In the genomic region with DNA sequence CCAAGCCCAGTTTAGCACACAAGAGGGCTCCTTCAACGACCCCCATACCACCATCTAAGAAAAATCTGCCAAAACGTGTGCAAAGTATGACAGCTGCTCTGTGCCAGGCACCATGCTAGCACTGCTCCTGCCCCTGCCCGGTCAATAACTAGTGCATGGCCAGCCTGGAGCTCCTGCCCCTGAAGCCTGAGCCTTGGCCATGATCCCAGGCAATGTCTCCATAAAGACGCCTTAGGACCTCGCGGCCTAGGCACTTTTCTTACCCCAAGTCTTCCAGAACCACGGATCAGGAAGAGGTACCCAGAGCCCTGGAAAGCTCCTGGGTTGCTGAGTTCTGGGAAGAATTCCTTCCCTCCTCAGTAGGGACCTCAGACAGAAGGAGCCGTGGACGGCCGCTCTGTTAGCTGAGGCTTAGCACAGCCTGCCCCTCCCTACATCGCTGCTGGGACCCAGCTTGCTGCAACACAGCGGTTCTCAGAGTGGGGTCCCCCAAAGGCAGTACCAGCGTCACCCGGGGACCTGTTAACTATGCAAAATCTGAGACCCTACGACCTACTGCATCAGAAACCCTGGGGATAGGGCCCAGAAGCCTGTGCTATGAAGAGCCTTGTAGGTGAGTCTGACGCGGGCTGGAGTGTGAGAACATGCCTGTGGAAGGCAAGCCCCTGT, we compare ENCODE assay signal across 26 cellular contexts.
DNase-seq lines count a peak whose midpoint lies in the region; TF ChIP-seq lines count a peak whose summit lies in the region.
"Had no signal": no experiment of that assay in that cellular context is flagged by ENCODE, and none has a peak within 500 bp of the region (broad histone marks: within the 10 kb centered on the region; RNA-seq: fewer than 3 reads in every experiment).

No MANE protein-coding gene starts in this region.

- H3K36me3 ChIP-seq in breast epithelium: no peaks in the 10 kb centered on the region
- H3K36me3 ChIP-seq in rectal smooth muscle tissue (ENCODE audit: control insufficient read depth, insufficient read depth, low read length): no peaks in the 10 kb centered on the region
- H3K36me3 ChIP-seq in uterus: no peaks in the 10 kb centered on the region
- H3K36me3 ChIP-seq: BLaER1 had no signal

- no peaks in the 10 kb centered on the region for H3K9me3 ChIP-seq in breast epithelium
- H3K9me3 ChIP-seq in uterus: no peaks in the 10 kb centered on the region
- H3K9me3 ChIP-seq: BLaER1, body of pancreas, testis had no signal

- TF ChIP-seq CTCF in breast epithelium (IDR thresholded peaks at IDR 0.05) (no peak), uterus (IDR thresholded peaks at IDR 0.05) (no peak)

- no peak for TF ChIP-seq POLR2A in breast epithelium (IDR thresholded peaks at IDR 0.05)
- no peak for TF ChIP-seq POLR2A in uterus (IDR thresholded peaks at IDR 0.05)

- intact Hi-C loops in breast epithelium (cut with DNase I; ENCODE audit: low total_unique reads) (no loop called here), uterus (cut with DNase I; ENCODE audit: low total_unique reads) (no loop called here)

- DNase-seq in breast epithelium (ENCODE audit: low spot score in 2 of 2): no peak
- no peak for DNase-seq in uterus
- no peak for DNase-seq in DMS79 (lab: John Stamatoyannopoulos, UW)
- DNase-seq in superior temporal gyrus (ENCODE audit: extremely low spot score): no peak
- DNase-seq in NCI-H524 (lab: John Stamatoyannopoulos, UW): no peak
- DNase-seq: activated CD4-positive, alpha-beta T cell treated with anti-CD3 and anti-CD28 coated beads, Interleukin-2, amount 50 U/mL, for 4 hours; activated CD4-positive, CD25-positive, alpha-beta regulatory T cell; activated CD8-positive, alpha-beta memory T cell treated with anti-CD3 and anti-CD28 coated beads, Interleukin-2, amount 10 ng/mL, durations not matched to agents 7 days and 5 days; activated naive CD4-positive, alpha-beta T cell; activated naive CD8-positive, alpha-beta T cell treated with anti-CD3 and anti-CD28 coated beads, Interleukin-2, amount 50 U/mL, for 24 hours; body of pancreas; DMS 273 treated with DMSO at 0.1 percent for 48 hours; erythroblast; foreskin melanocyte; H9; KG1; NCI-H1417 treated with DMSO at 0.1 percent for 48 hours; NCI-H2081; NCI-H2227 treated with DMSO at 0.1 percent for 48 hours; NCI-H69; SHP77; T-helper 17 cell; testis had no signal

- no peaks in the 10 kb centered on the region for H3K27me3 ChIP-seq in breast epithelium
- no peaks in the 10 kb centered on the region for H3K27me3 ChIP-seq in layer of hippocampus (ENCODE audit: control insufficient read depth, insufficient read depth, low read length)
- H3K27me3 ChIP-seq in rectal smooth muscle tissue (ENCODE audit: control insufficient read depth, insufficient read depth, low read length): no peaks in the 10 kb centered on the region
- no peaks in the 10 kb centered on the region for H3K27me3 ChIP-seq in uterus
- H3K27me3 ChIP-seq: BLaER1, body of pancreas, testis had no signal

- no peak overlapping the region for H3K9ac ChIP-seq in rectal smooth muscle tissue (ENCODE audit: low read length)
- H3K9ac ChIP-seq: BLaER1 had no signal

- H3K4me3 ChIP-seq in breast epithelium (no peak overlapping the region), rectal smooth muscle tissue (ENCODE audit: low read length) (no peak overlapping the region), uterus (no peak overlapping the region)
- H3K4me3 ChIP-seq: BLaER1, body of pancreas, testis had no signal

- peak overlapping the region; percentile 84 to 93 for H3K27ac ChIP-seq in breast epithelium
- H3K27ac ChIP-seq in layer of hippocampus (ENCODE audit: low read depth, low read length): peak overlapping the region; percentile 12
- H3K27ac ChIP-seq in rectal smooth muscle tissue (ENCODE audit: low read depth, low read length): peak overlapping the region; percentile 92
- H3K27ac ChIP-seq in uterus: peak overlapping the region; percentile 94 to 95
- H3K27ac ChIP-seq: BLaER1 had no signal

- H3K4me1 ChIP-seq in breast epithelium (peaks cover 0 to 5% of the 10 kb centered on the region in 2 donors), rectal smooth muscle tissue (ENCODE audit: control insufficient read depth, insufficient read depth, low read length) (peaks cover 44% of the 10 kb centered on the region), uterus (peaks cover 16 to 17% of the 10 kb centered on the region in 2 donors)
- H3K4me1 ChIP-seq: BLaER1, body of pancreas had no signal

Comparison
In these comparisons a context has a peak if more than half of its experiments do, and no peak if none do; other contexts are left out.
1. H3K27ac ChIP-seq: peak in every context shown above with its lines; median percentile 94 in uterus; 92 in rectal smooth muscle tissue; 88 in breast epithelium; 12 in layer of hippocampus.